In genomic region chr1:38009088-38009840, GRCh38 we compare ENCODE assay signal across 8 cellular contexts. TPM values are rescaled to one million over a fixed set of nuclear protein-coding genes. Genes with fewer than 3 reads are reported as not detected.
DNase-seq lines count a peak whose midpoint lies in the region; ATAC-seq, FAIRE-seq and TF ChIP-seq lines count a peak whose summit lies in the region.

No MANE protein-coding gene starts in this region.

- H3K9me3 ChIP-seq in SK-N-MC (ENCODE audit: low read depth, low read length) (no peaks in the 10 kb centered on the region), MG63 (no peaks in the 10 kb centered on the region)

- ATAC-seq in sciatic nerve: no peak

- TF ChIP-seq CTCF in bronchial epithelial cell (IDR thresholded peaks at IDR 0.05; ENCODE audit: insufficient read depth, low read length, severe bottlenecking): no peak
- no peak for TF ChIP-seq CTCF in coronary artery (IDR thresholded peaks at IDR 0.05)

- peaks cover 3% of the 10 kb centered on the region; the same call in 1 of the 2 replicates for H3K36me3 ChIP-seq in SK-N-MC (ENCODE audit: insufficient read depth, low read length)
- no peaks in the 10 kb centered on the region for H3K36me3 ChIP-seq in bronchial epithelial cell (ENCODE audit: control insufficient read depth, insufficient read depth, low read length)
- H3K36me3 ChIP-seq in MG63: peaks cover 9% of the 10 kb centered on the region

- FAIRE-seq in bronchial epithelial cell (lab: Jason Lieb, UNC): no peak

- no peak overlapping the region for H3K4me3 ChIP-seq in SK-N-MC
- H3K4me3 ChIP-seq in bronchial epithelial cell (ENCODE audit: low read depth, low read length): no peak overlapping the region
- no peak overlapping the region for H3K4me3 ChIP-seq in coronary artery
- H3K4me3 ChIP-seq in MG63: no peak overlapping the region

- H3K27me3 ChIP-seq in bronchial epithelial cell (ENCODE audit: control insufficient read depth, insufficient read depth, low read length) (no peaks in the 10 kb centered on the region), MG63 (no peaks in the 10 kb centered on the region)

- DNase-seq in HCEC 1CT (peak; percentile 54), SK-N-MC (ENCODE audit: low read depth, low spot score) (no peak), bronchial epithelial cell (ENCODE audit: low read depth) (peak; percentile 78), sciatic nerve (ENCODE audit: low spot score) (peak; percentile 28), substantia nigra (lab: John Stamatoyannopoulos, UW) (no peak), coronary artery (ENCODE audit: low spot score) (no peak), HuH-7.5 (ENCODE audit: low spot score) (no peak), MG63 (no peak)

- intact Hi-C loops in sciatic nerve (cut with DNase I): no loop called here

- H3K27ac ChIP-seq in SK-N-MC: peak overlapping the region; percentile 91
- no peak overlapping the region for H3K27ac ChIP-seq in substantia nigra (ENCODE audit: low read depth, low read length, poor library complexity, severe bottlenecking)
- no peak overlapping the region for H3K27ac ChIP-seq in coronary artery

- H3K9ac ChIP-seq in SK-N-MC (ENCODE audit: insufficient read length): peak overlapping the region; percentile 65

RNA-seq across cellular contexts. Expression of gene UTP11, which starts 3.3 kb away (rescaled TPM):
- total RNA-seq in bronchial epithelial cell (20.5 and 20.9 TPM in 2 replicates), sciatic nerve (32.6 TPM)
- total RNA-seq in MG63 (2014; rRNA removed; shearing (Covaris generic); ENCODE audit: low replicate concordance): 101 and 200 TPM in 2 replicates

RNA-seq across cellular contexts. Expression of gene FHL3, which starts 4.0 kb away (rescaled TPM):
- total RNA-seq in bronchial epithelial cell: 2.6 and 6.7 TPM in 2 replicates
- 27.9 TPM for total RNA-seq in sciatic nerve
- 13.7 and 26.0 TPM in 2 replicates for total RNA-seq in MG63 (2014; rRNA removed; shearing (Covaris generic); ENCODE audit: low replicate concordance)

RNA-seq across cellular contexts. Expression of gene SF3A3, which starts 19.4 kb away (rescaled TPM):
- total RNA-seq in bronchial epithelial cell (83.2 and 90.6 TPM in 2 replicates), sciatic nerve (47.9 TPM)
- 91.1 and 159 TPM in 2 replicates for total RNA-seq in MG63 (2014; rRNA removed; shearing (Covaris generic); ENCODE audit: low replicate concordance)

RNA-seq across cellular contexts. Expression of gene POU3F1, which starts 37.3 kb away (rescaled TPM):
- total RNA-seq in bronchial epithelial cell (under 0.01 and 0.13 TPM in 2 replicates), sciatic nerve (19.1 TPM)
- total RNA-seq in MG63 (2014; rRNA removed; shearing (Covaris generic); ENCODE audit: low replicate concordance): not detected in 2 replicates

Comparison
In these comparisons a context has a peak if more than half of its experiments do, and no peak if none do; other contexts are left out.
1. DNase-seq: peak in HCEC 1CT (single experiment), bronchial epithelial cell (single experiment) and sciatic nerve (single experiment); none in SK-N-MC (single experiment), substantia nigra (0 of 49), coronary artery (single experiment), HuH-7.5 (single experiment) and MG63 (single experiment).